Comparison of ENCODE assay signal across 8 cellular contexts in the genomic region with DNA sequence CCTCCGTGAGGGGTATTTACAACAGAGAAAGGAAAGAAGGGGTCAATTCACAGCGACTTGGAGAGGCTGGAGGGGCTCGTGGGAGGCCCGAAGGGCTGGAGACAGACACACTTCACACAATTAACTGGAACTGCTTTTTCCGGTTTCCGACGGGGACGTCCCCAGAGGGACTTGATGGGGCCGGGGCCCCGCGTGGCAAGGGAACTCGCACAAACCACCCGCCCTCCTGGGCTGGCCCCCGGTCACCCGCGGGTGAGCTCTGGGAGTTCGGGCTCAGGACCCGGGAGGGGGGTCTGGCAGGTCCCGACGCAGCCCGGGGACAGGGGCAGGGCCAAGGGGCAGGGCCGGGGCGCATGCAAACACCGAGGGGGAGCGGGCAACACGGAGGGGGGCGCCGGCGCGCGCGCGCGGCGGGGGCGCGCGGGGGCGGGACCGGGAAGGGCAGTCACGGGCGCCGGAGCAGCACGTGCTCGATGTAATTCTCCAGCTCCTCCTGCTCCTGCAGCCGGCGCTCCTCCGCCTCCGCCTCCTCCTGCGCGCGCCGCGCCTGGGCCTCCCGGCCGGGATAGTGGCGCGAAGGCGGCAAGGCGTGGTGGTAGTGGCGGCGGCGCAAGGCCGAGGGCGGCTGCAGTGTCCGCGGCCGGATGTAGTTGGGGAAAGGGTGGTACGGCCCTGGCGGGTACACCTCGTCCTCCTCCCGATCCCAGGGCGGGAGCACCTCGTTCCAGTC. TPM values are rescaled to one million over a fixed set of nuclear protein-coding genes. Genes with fewer than 3 reads are reported as not detected.
DNase-seq lines count a peak whose midpoint lies in the region; ATAC-seq lines count a peak whose summit lies in the region.

No MANE protein-coding gene starts in this region.

- in situ Hi-C loops in SK-MEL-5 (cut with HindIII; ENCODE audit: low pct_unique_long_range_greater_than_20kb, low sequenced_read_pairs), result no loop called here

- H3K36me3 ChIP-seq in neuron (ENCODE audit: insufficient read depth, low read length), result peaks cover 13% of the 10 kb centered on the region

- peaks cover 66% of the 10 kb centered on the region for H3K4me1 ChIP-seq in neuron (ENCODE audit: insufficient read depth, low read length)

- peak overlapping the region; percentile 39 for H2AFZ ChIP-seq in neuron (ENCODE audit: low read depth, low read length)

- peak overlapping the region; percentile 58 for H3K4me3 ChIP-seq in Jurkat, Clone E6-1 (ENCODE audit: low read length)
- H3K4me3 ChIP-seq in neuron (ENCODE audit: low read length), result peak overlapping the region; percentile 53

- peaks cover 9% of the 10 kb centered on the region for H3K27me3 ChIP-seq in neuron (ENCODE audit: insufficient read depth, low read length)

- H3K9me3 ChIP-seq in neuron (ENCODE audit: low read length), result no peaks in the 10 kb centered on the region

- peak; percentile 68 for DNase-seq in EL
- no peak for DNase-seq in Jurkat, Clone E6-1 (ENCODE audit: low read depth, low spot score)
- DNase-seq in SK-MEL-5 (ENCODE audit: low read depth, low spot score), result peak; percentile 76
- DNase-seq in epidermal melanocyte (ENCODE audit: insufficient read length, low spot score), result peak; percentile 22
- no peak for DNase-seq in AG08395 (ENCODE audit: low spot score)
- DNase-seq in OCI-M2 (lab: John Stamatoyannopoulos, UW; ENCODE audit: unreplicated experiment), result no peak

- no peak for ATAC-seq in GM21825 (IDR thresholded peaks at IDR 0.05; ENCODE audit: unreplicated experiment)

RNA-seq across cellular contexts. Expression of gene VGF, which starts 2.7 kb away (rescaled TPM):
- polyA plus RNA-seq in Jurkat, Clone E6-1 (2012; ENCODE audit: insufficient read depth, insufficient read length), result 1.9 TPM
- total RNA-seq in SK-MEL-5 (2014; rRNA removed; shearing (Covaris generic)), result 848 and 983 TPM in 2 replicates
- polyA plus RNA-seq in SK-MEL-5 (2015; cell fraction: cytosol; rRNA removed), result 5,294 and 5,718 TPM in 2 replicates
- polyA plus RNA-seq in SK-MEL-5 (2015; cell fraction: nucleus; rRNA removed), result 511 and 943 TPM in 2 replicates

RNA-seq across cellular contexts. Expression of gene AP1S1, which starts 8.4 kb away (rescaled TPM):
- 148 TPM for polyA plus RNA-seq in Jurkat, Clone E6-1 (2012; ENCODE audit: insufficient read depth, insufficient read length)
- 329 and 367 TPM in 2 replicates for total RNA-seq in SK-MEL-5 (2014; rRNA removed; shearing (Covaris generic))
- 221 and 277 TPM in 2 replicates for polyA plus RNA-seq in SK-MEL-5 (2015; cell fraction: cytosol; rRNA removed)
- polyA plus RNA-seq in SK-MEL-5 (2015; cell fraction: nucleus; rRNA removed), result 105 and 125 TPM in 2 replicates

RNA-seq across cellular contexts. Expression of gene NAT16, which starts 17.4 kb away (rescaled TPM):
- polyA plus RNA-seq in Jurkat, Clone E6-1 (2012; ENCODE audit: insufficient read depth, insufficient read length), result not detected
- 1.5 and 3.9 TPM in 2 replicates for total RNA-seq in SK-MEL-5 (2014; rRNA removed; shearing (Covaris generic))
- polyA plus RNA-seq in SK-MEL-5 (2015; cell fraction: cytosol; rRNA removed), result 28.7 and 33.0 TPM in 2 replicates
- polyA plus RNA-seq in SK-MEL-5 (2015; cell fraction: nucleus; rRNA removed), result 57.6 and 61.1 TPM in 2 replicates

RNA-seq across cellular contexts. Expression of gene SERPINE1, which starts 35.8 kb away (rescaled TPM):
- not detected for polyA plus RNA-seq in Jurkat, Clone E6-1 (2012; ENCODE audit: insufficient read depth, insufficient read length)
- total RNA-seq in SK-MEL-5 (2014; rRNA removed; shearing (Covaris generic)), result 0.27 TPM in 1 of 2 replicates, not detected in the other
- 0.42 and 0.47 TPM in 2 replicates for polyA plus RNA-seq in SK-MEL-5 (2015; cell fraction: cytosol; rRNA removed)
- 0.36 TPM in 1 of 2 replicates, not detected in the other for polyA plus RNA-seq in SK-MEL-5 (2015; cell fraction: nucleus; rRNA removed)

RNA-seq across cellular contexts. Expression of gene MOGAT3, which starts 38.1 kb away (rescaled TPM):
- polyA plus RNA-seq in Jurkat, Clone E6-1 (2012; ENCODE audit: insufficient read depth, insufficient read length), result not detected
- total RNA-seq in SK-MEL-5 (2014; rRNA removed; shearing (Covaris generic)), result not detected in 2 replicates
- polyA plus RNA-seq in SK-MEL-5 (2015; cell fraction: cytosol; rRNA removed), result not detected in 2 replicates
- polyA plus RNA-seq in SK-MEL-5 (2015; cell fraction: nucleus; rRNA removed), result not detected in 2 replicates

Comparison
In these comparisons a context has a peak if more than half of its experiments do, and no peak if none do; other contexts are left out.
1. DNase-seq: peak in EL (single experiment), SK-MEL-5 (single experiment) and epidermal melanocyte (single experiment); none in Jurkat, Clone E6-1 (single experiment), AG08395 (single experiment) and OCI-M2 (single experiment).